ENCODE assay signal across 7 cellular contexts in genomic region chr7:105487559-105488218, GRCh38. TPM values are rescaled to one million over a fixed set of nuclear protein-coding genes. Genes with fewer than 3 reads are reported as not detected.
A peak's percentile ranks its signal among the peaks of the same experiment; 100 is the strongest.
DNase-seq lines count a peak whose midpoint lies in the region; ATAC-seq and TF ChIP-seq lines count a peak whose summit lies in the region.

No MANE protein-coding gene starts in this region.

- H3K4me3 Mint-ChIP-seq in activated naive CD4-positive, alpha-beta T cell treated with anti-CD3 and anti-CD28 coated beads for 36 hours = no peak overlapping the region

- ATAC-seq in right lobe of liver = peak; percentile 69 to 99 (median 91)
- no peak for ATAC-seq in HG03565 (IDR thresholded peaks at IDR 0.05; ENCODE audit: unreplicated experiment)
- ATAC-seq in HG03442 (IDR thresholded peaks at IDR 0.05; ENCODE audit: unreplicated experiment) = no peak

- H3K27me3 Mint-ChIP-seq in activated naive CD4-positive, alpha-beta T cell treated with anti-CD3 and anti-CD28 coated beads for 36 hours (ENCODE audit: low read depth) = no peaks in the 10 kb centered on the region

- DNase-seq in GM06990 (ENCODE audit: extremely low read depth, insufficient read length) = no peak
- peak; percentile 41 for DNase-seq in NCI-H2196 (lab: John Stamatoyannopoulos, UW; ENCODE audit: unreplicated experiment)
- DNase-seq in cerebellar cortex (ENCODE audit: low spot score) = peak; percentile 31
- no peak for DNase-seq in right lobe of liver
- DNase-seq in activated naive CD4-positive, alpha-beta T cell treated with anti-CD3 and anti-CD28 coated beads for 36 hours = no peak

- H3K4me1 ChIP-seq in right lobe of liver = no peaks in the 10 kb centered on the region

- H3K36me3 ChIP-seq in GM06990 (ENCODE audit: control insufficient read depth, insufficient read depth, low read length) = no peaks in the 10 kb centered on the region
- H3K36me3 ChIP-seq in right lobe of liver = peaks cover 0 to 6% (median 0%) of the 10 kb centered on the region in 4 donors

- H3K27me3 ChIP-seq in GM06990 (replicated peaks; ENCODE audit: control insufficient read depth, insufficient read depth, low read length) (no peaks in the 10 kb centered on the region), right lobe of liver (no peaks in the 10 kb centered on the region)

- peaks cover 33% of the 10 kb centered on the region for H3K36me3 Mint-ChIP-seq in activated naive CD4-positive, alpha-beta T cell treated with anti-CD3 and anti-CD28 coated beads for 36 hours (ENCODE audit: low read depth)

- WGBS in right lobe of liver (ENCODE audit: insufficient coverage, low coverage, low lambda C conversion rate, missing lambda C conversion rate) = 41% methylated on average over 4 of the region's 4 CpGs

- intact Hi-C loops in right lobe of liver (cut with DNase I) = no loop called here
- intact Hi-C loops in activated naive CD4-positive, alpha-beta T cell treated with anti-CD3 and anti-CD28 coated beads for 36 hours (cut with micrococcal nuclease) = loop anchor here (1.0 kb wide), 2 partner anchors 506 to 564 kb away; no protein-coding TSS in a partner anchor

- no peaks in the 10 kb centered on the region for H3K9me3 Mint-ChIP-seq in activated naive CD4-positive, alpha-beta T cell treated with anti-CD3 and anti-CD28 coated beads for 36 hours

- no peaks in the 10 kb centered on the region for H3K4me1 Mint-ChIP-seq in activated naive CD4-positive, alpha-beta T cell treated with anti-CD3 and anti-CD28 coated beads for 36 hours (ENCODE audit: low read depth)

- no peak for TF ChIP-seq POLR2A in right lobe of liver (IDR thresholded peaks at IDR 0.05)

- TF ChIP-seq CTCF in GM06990 (IDR thresholded peaks at IDR 0.05; ENCODE audit: insufficient read depth, low read length, poor library complexity, severe bottlenecking) (peak; percentile 30), right lobe of liver (IDR thresholded peaks at IDR 0.05) (peak; percentile 42 to 48 (median 44))

- no peak overlapping the region for H3K27ac Mint-ChIP-seq in activated naive CD4-positive, alpha-beta T cell treated with anti-CD3 and anti-CD28 coated beads for 36 hours

- CTCF ChIA-PET in activated naive CD4-positive, alpha-beta T cell treated with anti-CD3 and anti-CD28 coated beads for 36 hours (lab: Charles Lee) = interaction anchor here (0.6 kb wide), 1 partner anchor 34 kb away, joined by 4 read pairs; no protein-coding TSS in a partner anchor

- H3K9me3 ChIP-seq in right lobe of liver = no peaks in the 10 kb centered on the region

- H3K4me3 ChIP-seq in GM06990 (replicated peaks; ENCODE audit: low read depth, low read length) (no peak overlapping the region), right lobe of liver (no peak overlapping the region)

- no peak overlapping the region for H3K27ac ChIP-seq in right lobe of liver

RNA-seq across cellular contexts. Expression of gene PUS7, which starts 34.4 kb away (rescaled TPM):
- 10 to 100 TPM in 1 of 6 experiments, 1 to 10 TPM in 5; 4.2 to 15.7 (median 6.8) TPM for total RNA-seq in right lobe of liver
- 10 to 100 TPM; 14.3 to 14.6 TPM for total RNA-seq in activated naive CD4-positive, alpha-beta T cell treated with anti-CD3 and anti-CD28 coated beads for 36 hours

RNA-seq across cellular contexts. Expression of gene RINT1, which starts 44.3 kb away (rescaled TPM):
- total RNA-seq in right lobe of liver = 10 to 100 TPM in 1 of 6 experiments, 1 to 10 TPM in 5; 7.2 to 10.6 (median 9.1) TPM
- total RNA-seq in activated naive CD4-positive, alpha-beta T cell treated with anti-CD3 and anti-CD28 coated beads for 36 hours = 10 to 100 TPM; 22.1 to 25.2 TPM

Comparison
In these comparisons a context has a peak if more than half of its experiments do, and no peak if none do; other contexts are left out.
1. DNase-seq: peak in NCI-H2196 (single experiment) and cerebellar cortex (single experiment); none in GM06990 (single experiment), right lobe of liver (0 of 3) and activated naive CD4-positive, alpha-beta T cell treated with anti-CD3 and anti-CD28 coated beads for 36 hours (single experiment).
2. ATAC-seq: peak in right lobe of liver (4 of 4); none in HG03565 (single experiment) and HG03442 (single experiment).